In the genomic region with DNA sequence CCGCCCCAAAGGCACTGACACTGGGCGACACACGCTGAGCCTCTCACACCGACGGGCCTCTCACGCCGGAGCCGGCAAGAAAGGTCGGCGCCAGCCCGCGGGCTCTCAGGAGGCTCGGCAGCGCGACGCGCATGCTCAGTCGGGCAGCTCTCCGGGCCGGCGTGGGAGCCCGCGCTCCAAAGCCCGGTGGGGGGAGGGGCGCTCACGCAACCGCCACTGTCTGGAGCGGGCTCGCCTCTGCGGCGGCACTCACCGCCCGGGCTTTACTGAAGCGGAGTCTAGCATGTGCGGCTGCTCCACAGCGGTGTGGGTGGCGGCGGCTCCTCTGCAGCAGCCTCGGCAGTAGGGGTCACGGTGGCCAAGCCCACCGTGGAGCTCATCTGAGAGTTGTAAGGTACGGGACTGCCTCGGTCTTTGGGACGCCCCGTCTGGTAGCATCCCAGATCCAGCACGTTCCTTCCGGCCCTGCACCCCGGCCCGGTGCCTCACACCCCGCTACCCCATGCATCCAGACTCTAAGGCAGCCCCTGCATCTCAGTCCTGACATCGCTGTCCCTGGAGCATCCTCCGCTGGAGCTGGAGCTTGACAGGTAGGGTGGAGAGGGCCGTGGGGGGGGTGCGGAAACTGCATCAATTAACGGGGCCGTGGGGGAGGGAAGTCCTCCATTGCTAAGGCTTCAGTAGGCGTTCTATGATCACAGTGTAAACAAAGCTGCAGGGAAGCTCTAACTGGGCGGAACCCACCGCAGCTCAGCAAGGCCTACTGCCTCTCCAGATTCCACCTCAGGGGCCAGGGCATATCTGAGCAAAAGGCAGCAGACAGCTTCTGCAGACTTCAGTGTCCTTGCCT, we compare ENCODE assay signal across 8 cellular contexts. TPM values are rescaled to one million over a fixed set of nuclear protein-coding genes. Genes with fewer than 3 reads are reported as not detected.
A peak's percentile ranks its signal among the peaks of the same experiment; 100 is the strongest.
DNase-seq lines count a peak whose midpoint lies in the region; ATAC-seq and TF ChIP-seq lines count a peak whose summit lies in the region.
"Not testable (repeated sequence)": the region's sequence is repeated elsewhere in the genome, so short reads cannot be mapped to it uniquely, and the experiment has no call there.

No MANE protein-coding gene starts in this region.

- DNase-seq in Calu3, result peak; percentile 31
- DNase-seq in Jurkat, Clone E6-1 (ENCODE audit: low read depth, low spot score); fibroblast of mammary gland (ENCODE audit: low read depth): not testable (repeated sequence)
- DNase-seq in SJSA1 (ENCODE audit: low read depth in 1 of 2, low spot score in 2 of 2), result peak; percentile 42 to 54
- peak; percentile 30 for DNase-seq in activated effector memory CD4-positive, alpha-beta T cell treated with Interleukin-2 at 50 U/mL for 16 hours
- DNase-seq in nephron progenitor cell, result peak; percentile 76
- DNase-seq in stimulated activated CD8-positive, alpha-beta memory T cell treated with anti-CD3 and anti-CD28 coated beads, Interleukin-4, amount 100 ng/mL, for 48 hours, result peak; percentile 80

- H3K9me3 ChIP-seq in SJSA1 (replicated peaks), result not testable (repeated sequence)

- not testable (repeated sequence) for BruUV-seq in Calu3 (replicated peaks; lab: Mats Ljungman, UMichigan)

- not testable (repeated sequence) for H3K27ac ChIP-seq in SJSA1

- H3K36me3 ChIP-seq in SJSA1, result not testable (repeated sequence)

- peak overlapping the region; percentile 13 for H3K4me3 Mint-ChIP-seq in Calu3 (ENCODE audit: low read depth, unreplicated experiment)
- H3K4me3 Mint-ChIP-seq in nephron progenitor cell, result peak overlapping the region; percentile 40

- intact Hi-C loops in Calu3 (cut with micrococcal nuclease; ENCODE audit: unreplicated experiment), result not testable (repeated sequence)

- not testable (repeated sequence) for H3K27me3 ChIP-seq in SJSA1 (replicated peaks)

- not testable (repeated sequence) for TF ChIP-seq CTCF in Calu3 (IDR thresholded peaks at IDR 0.05; ENCODE audit: unreplicated experiment); fibroblast of mammary gland (conservative IDR thresholded peaks at IDR 0.05; ENCODE audit: control insufficient read depth, insufficient read depth, low read depth, low read length); nephron progenitor cell (IDR thresholded peaks at IDR 0.05)

- not testable (repeated sequence) for H3K9me3 Mint-ChIP-seq in Calu3 (ENCODE audit: low read depth, unreplicated experiment); nephron progenitor cell

- ATAC-seq in GM21619 (IDR thresholded peaks at IDR 0.05; ENCODE audit: unreplicated experiment), result peak; percentile 80

- not testable (repeated sequence) for H3K4me1 Mint-ChIP-seq in Calu3 (ENCODE audit: low read depth, unreplicated experiment)
- peaks cover 22% of the 10 kb centered on the region for H3K4me1 Mint-ChIP-seq in nephron progenitor cell

- H3K27ac Mint-ChIP-seq in Calu3 (ENCODE audit: unreplicated experiment); nephron progenitor cell: not testable (repeated sequence)

- CTCF ChIA-PET in Calu3 (lab: Charles Lee), result not testable (repeated sequence)

- peak overlapping the region; percentile 52 for H3K4me3 ChIP-seq in Jurkat, Clone E6-1 (ENCODE audit: low read length)
- H3K4me3 ChIP-seq in SJSA1 (peak overlapping the region; percentile 27), fibroblast of mammary gland (ENCODE audit: control insufficient read depth, low read depth, low read length) (peak overlapping the region; percentile 27)

- not testable (repeated sequence) for H3K36me3 Mint-ChIP-seq in Calu3 (ENCODE audit: insufficient read depth, unreplicated experiment); nephron progenitor cell (ENCODE audit: low read depth)

- H3K27me3 Mint-ChIP-seq in Calu3 (ENCODE audit: unreplicated experiment), result peaks cover 29% of the 10 kb centered on the region
- not testable (repeated sequence) for H3K27me3 Mint-ChIP-seq in nephron progenitor cell (ENCODE audit: low read depth, poor library complexity)

- H3K4me1 ChIP-seq in SJSA1 (replicated peaks), result not testable (repeated sequence)

RNA-seq across cellular contexts. Expression of gene DHRS4L2, which starts 18.4 kb away (rescaled TPM):
- total RNA-seq in Calu3 (2022), result 10.5 and 12.0 TPM in 2 replicates
- polyA plus RNA-seq in Jurkat, Clone E6-1 (2012; ENCODE audit: insufficient read depth, insufficient read length), result 37.0 TPM
- 4.9 and 15.1 TPM in 2 replicates for total RNA-seq in SJSA1 (2014; rRNA removed; shearing (Covaris generic))

RNA-seq across cellular contexts. Expression of gene CARMIL3, which starts 44.7 kb away (rescaled TPM):
- total RNA-seq in Calu3 (2022), result 0.33 and 0.42 TPM in 2 replicates
- polyA plus RNA-seq in Jurkat, Clone E6-1 (2012; ENCODE audit: insufficient read depth, insufficient read length), result 3.2 TPM
- not detected in 2 replicates for total RNA-seq in SJSA1 (2014; rRNA removed; shearing (Covaris generic))

RNA-seq across cellular contexts. Expression of gene DHRS4, which starts 53.5 kb away (rescaled TPM):
- total RNA-seq in Calu3 (2022), result 15.7 and 19.0 TPM in 2 replicates
- polyA plus RNA-seq in Jurkat, Clone E6-1 (2012; ENCODE audit: insufficient read depth, insufficient read length), result 47.1 TPM
- total RNA-seq in SJSA1 (2014; rRNA removed; shearing (Covaris generic)), result 42.8 and 58.2 TPM in 2 replicates
